ENCODE assay signal across 16 cellular contexts in genomic region chr20:20399705-20400104, GRCh38. TPM values are rescaled to one million over a fixed set of nuclear protein-coding genes. Genes with fewer than 3 reads are reported as not detected.
DNase-seq lines count a peak whose midpoint lies in the region; ATAC-seq, FAIRE-seq and TF ChIP-seq lines count a peak whose summit lies in the region.
"Had no signal": no experiment of that assay in that cellular context is flagged by ENCODE, and none has a peak within 500 bp of the region (broad histone marks: within the 10 kb centered on the region; RNA-seq: fewer than 3 reads in every experiment).

No MANE protein-coding gene starts in this region.

- 52 to 80% (median 71%) methylated on average over 6 of the region's 6 CpGs for WGBS in small intestine, 3 donors
- WGBS in gastroesophageal sphincter (ENCODE audit: low coverage in 1 of 2), 2 donors = 94 to 100% methylated on average over 1 to 2 of the region's 6 CpGs

- no peak for TF ChIP-seq POLR2A in gastroesophageal sphincter (IDR thresholded peaks at IDR 0.05)

- no peaks in the 10 kb centered on the region for H3K36me3 ChIP-seq in small intestine (ENCODE audit: control insufficient read depth in 2 of 2, insufficient read depth in 2 of 2, low read length in 2 of 2)
- H3K36me3 ChIP-seq in gastroesophageal sphincter = peaks cover 0 to 63% of the 10 kb centered on the region in 2 donors

- no peak overlapping the region for H3K4me3 Mint-ChIP-seq in WTC11
- H3K4me3 Mint-ChIP-seq: CD14-positive monocyte had no signal

- no peak for FAIRE-seq in small intestine (lab: Jason Lieb, UNC)

- H3K9me3 ChIP-seq in small intestine (ENCODE audit: control insufficient read depth, low read depth) (no peaks in the 10 kb centered on the region), gastroesophageal sphincter (no peaks in the 10 kb centered on the region)
- H3K9me3 ChIP-seq: Caco-2 had no signal

- H3K4me1 Mint-ChIP-seq in WTC11 = peaks cover 27% of the 10 kb centered on the region

- ATAC-seq in WTC11 (no peak), gastroesophageal sphincter (no peak)

- POLR2A ChIA-PET in WTC11 (lab: Charles Lee) = no interaction called here

- no peak overlapping the region for H3K27ac ChIP-seq in small intestine (ENCODE audit: low read depth in 1 of 2, low read length in 1 of 2)
- H3K27ac ChIP-seq in gastroesophageal sphincter = no peak overlapping the region
- H3K27ac ChIP-seq: KMS-11 had no signal

- no peaks in the 10 kb centered on the region for H3K27me3 Mint-ChIP-seq in WTC11 (ENCODE audit: low read depth)

- no peaks in the 10 kb centered on the region for H3K9me3 Mint-ChIP-seq in WTC11
- H3K9me3 Mint-ChIP-seq: CD14-positive monocyte had no signal

- H3K27ac Mint-ChIP-seq in WTC11 = 0 out of 2 replicates have a peak overlapping the region, but pooled peaks have one; percentile 41

- no peaks in the 10 kb centered on the region for H3K36me3 Mint-ChIP-seq in WTC11

- TF ChIP-seq CTCF in WTC11 (IDR thresholded peaks at IDR 0.05) = no peak
- no peak for TF ChIP-seq CTCF in gastroesophageal sphincter (IDR thresholded peaks at IDR 0.05)

- no peak overlapping the region for H3K4me3 ChIP-seq in small intestine (ENCODE audit: low read depth in 1 of 2, low read length in 2 of 2)
- no peak overlapping the region for H3K4me3 ChIP-seq in gastroesophageal sphincter

- DNase-seq in WTC11 (ENCODE audit: low spot score) (no peak), kidney tubule cell (ENCODE audit: low spot score) (peak; percentile 22), myocyte (ENCODE audit: low read depth) (peak; percentile 24), small intestine (peak; percentile 42), SW480 (ENCODE audit: low spot score) (no peak), EL (no peak)
- DNase-seq: AML-193, Caco-2, DMS153, GOT3, NCI-H1048, NCI-H146, NCI-H2081 had no signal

- peaks cover 0 to 3% of the 10 kb centered on the region in 2 donors for H3K4me1 ChIP-seq in small intestine (ENCODE audit: control insufficient read depth in 2 of 2, insufficient read depth in 1 of 2, low read depth in 1 of 2, low read length in 1 of 2)
- no peaks in the 10 kb centered on the region for H3K4me1 ChIP-seq in gastroesophageal sphincter

- no peak for TF ChIP-seq EP300 in gastroesophageal sphincter (IDR thresholded peaks at IDR 0.05)

- H3K27me3 ChIP-seq in small intestine (ENCODE audit: control insufficient read depth in 2 of 2, insufficient read depth in 2 of 2, low read length in 2 of 2) (no peaks in the 10 kb centered on the region), gastroesophageal sphincter (no peaks in the 10 kb centered on the region)

- CTCF ChIA-PET in WTC11 (lab: Charles Lee) = no interaction called here

TF ChIP-seq in WTC11, 78 proteins besides CTCF, POLR2A, EP300 and RAD21:
- TF ChIP-seq MYBL2 (CRISPR knock-in tag; IDR thresholded peaks at IDR 0.05) (no peak), SMAD3 (CRISPR knock-in tag; IDR thresholded peaks at IDR 0.05; ENCODE audit: borderline replicate concordance) (no peak), ZBTB21 (CRISPR knock-in tag; IDR thresholded peaks at IDR 0.05; ENCODE audit: borderline replicate concordance) (no peak), JAZF1 (CRISPR knock-in tag; IDR thresholded peaks at IDR 0.05) (no peak), EMX1 (CRISPR knock-in tag; IDR thresholded peaks at IDR 0.05) (no peak), ZNF425 (CRISPR knock-in tag; conservative IDR thresholded peaks at IDR 0.05) (no peak), E2F1 (CRISPR knock-in tag; IDR thresholded peaks at IDR 0.05) (no peak)

RNA-seq across cellular contexts. Expression of gene INSM1, which starts 31.8 kb away (rescaled TPM):
- 3.3 to 4.4 TPM (median 3.6 TPM) in 3 replicates for total RNA-seq in WTC11 (2021)
- total RNA-seq in myocyte = not detected in 2 replicates
- not detected for polyA plus RNA-seq in myocyte (2012)
- 1 to 10 TPM; 1.3 to 2.8 (median 2.2) TPM for polyA plus RNA-seq in small intestine
- total RNA-seq in gastroesophageal sphincter = under 1 TPM in 1 of 4 donors, not detected in 3; 0.15 TPM
- total RNA-seq: Caco-2 had no signal
- polyA plus RNA-seq: CD14-positive monocyte had no signal

Comparison
In these comparisons a context has a peak if more than half of its experiments do, and no peak if none do; other contexts are left out.
1. DNase-seq: peak in kidney tubule cell (single experiment), myocyte (single experiment) and small intestine (single experiment); none in WTC11 (single experiment), SW480 (single experiment) and EL (single experiment).